ENCODE assay signal across 25 cellular contexts in the genomic region with DNA sequence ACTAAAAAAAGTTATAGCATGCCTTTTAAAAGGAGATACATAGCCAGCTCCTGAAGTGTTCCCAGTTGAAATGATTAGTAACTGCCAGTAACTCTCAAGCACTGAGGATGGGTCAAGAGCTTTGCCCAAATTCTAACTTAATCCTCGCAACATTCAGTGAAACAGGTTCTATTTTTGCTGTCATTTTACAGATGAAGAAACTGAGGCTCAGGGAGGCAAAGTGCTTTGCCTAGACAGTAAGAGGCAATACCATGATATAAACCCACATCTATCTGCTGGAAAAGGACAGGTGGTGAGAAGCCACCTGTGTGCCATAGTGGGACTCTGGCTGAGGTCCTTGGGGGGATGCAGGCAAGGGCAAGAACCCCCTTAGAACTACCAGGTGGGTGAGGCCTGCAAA. TPM values are rescaled to one million over a fixed set of nuclear protein-coding genes. Genes with fewer than 3 reads are reported as not detected.
"Had no signal": no experiment of that assay in that cellular context is flagged by ENCODE, and none has a peak within 500 bp of the region (broad histone marks: within the 10 kb centered on the region; RNA-seq: fewer than 3 reads in every experiment).

No MANE protein-coding gene starts in this region.

- H3K4me1 ChIP-seq: vagina had no signal

- FAIRE-seq: colon, endometrium had no signal

- H3K27ac ChIP-seq: epithelial cell of prostate, esophagus squamous epithelium, skin epidermis, upper lobe of left lung, vagina had no signal

- H3K27me3 ChIP-seq: upper lobe of left lung, vagina had no signal

- H3K4me3 ChIP-seq: esophagus squamous epithelium, skin epidermis, upper lobe of left lung, vagina had no signal

- DNase-seq: activated CD4-positive, alpha-beta T cell treated with anti-CD3 and anti-CD28 coated beads for 4 hours; activated CD4-positive, alpha-beta T cell treated with anti-CD3 and anti-CD28 coated beads, Interleukin-2, amount 50 U/mL, for 4 hours; activated naive CD4-positive, alpha-beta T cell; activated T-cell treated with anti-CD3 and anti-CD28 coated beads for 4 hours; activated T-cell treated with anti-CD3 and anti-CD28 coated beads, Interleukin-2, amount 50 U/mL, for 72 hours; dermis blood vessel endothelial cell; effector CD4-positive, alpha-beta T cell; esophagus squamous epithelium; foreskin melanocyte; islet precursor cell; stimulated activated CD4-positive, alpha-beta T cell treated with anti-CD3 and anti-CD28 coated beads, Interleukin-12 subunit alpha, Interleukin-12 subunit beta, amount 100 ng/mL, for 4 hours; stimulated activated CD4-positive, alpha-beta T cell treated with anti-CD3 and anti-CD28 coated beads, Interleukin-4, amount 100 ng/mL, for 24 hours; T-cell had no signal

- H3K36me3 ChIP-seq: esophagus squamous epithelium, upper lobe of left lung, vagina had no signal

- ATAC-seq: activated naive CD4-positive, alpha-beta T cell treated with anti-CD3 and anti-CD28 coated beads, Interleukin-2, amount 50 U/mL, for 72 hours; activated T-cell treated with anti-CD3 and anti-CD28 coated beads, Interleukin-2, amount 50 U/mL, for 72 hours; left cardiac atrium; naive thymus-derived CD8-positive, alpha-beta T cell; sciatic nerve; stimulated activated effector memory CD8-positive, alpha-beta T cell treated with anti-CD3 and anti-CD28 coated beads, Interleukin-12 subunit alpha, Interleukin-12 subunit beta, amount 100 ng/mL, for 72 hours; T-cell had no signal

RNA-seq across cellular contexts. Expression of gene TESC, which starts 8.8 kb away (rescaled TPM):
- total RNA-seq: mesothelial cell of epicardium; naive thymus-derived CD8-positive, alpha-beta T cell had no signal
